In the genomic region with DNA sequence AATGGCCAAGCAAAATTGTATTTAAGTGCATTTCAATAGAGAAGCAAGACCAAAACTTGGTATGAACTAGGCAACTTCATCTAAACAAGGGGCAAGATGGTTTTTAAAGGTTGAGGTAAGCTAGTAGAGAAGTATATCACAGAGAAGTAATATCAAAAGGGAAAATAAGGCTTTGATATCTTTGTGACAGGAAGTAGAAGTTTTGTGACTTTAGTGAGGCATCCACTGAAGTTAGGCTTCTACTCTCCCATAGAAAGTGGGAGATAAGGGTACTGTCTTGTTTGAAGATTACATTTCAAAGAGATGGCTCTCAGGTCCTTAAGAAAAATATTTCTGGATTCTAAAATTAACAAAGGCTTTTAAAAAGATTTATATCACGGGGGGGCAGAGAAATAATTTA, we compare ENCODE assay signal across 35 cellular contexts. TPM values are rescaled to one million over a fixed set of nuclear protein-coding genes. Genes with fewer than 3 reads are reported as not detected.
"Had no signal": no experiment of that assay in that cellular context is flagged by ENCODE, and none has a peak within 500 bp of the region (broad histone marks: within the 10 kb centered on the region; RNA-seq: fewer than 3 reads in every experiment).

No MANE protein-coding gene starts in this region.

- DNase-seq: activated CD4-positive, alpha-beta memory T cell treated with anti-CD3 and anti-CD28 coated beads, Interleukin-2, amount 10 ng/mL, durations not matched to agents 7 days and 5 days; activated CD4-positive, alpha-beta T cell treated with anti-CD3 and anti-CD28 coated beads for 4 hours; activated CD4-positive, alpha-beta T cell treated with anti-CD3 and anti-CD28 coated beads, Interleukin-2, amount 10 ng/mL, durations not matched to agents 7 days and 5 days; activated CD4-positive, alpha-beta T cell treated with anti-CD3 and anti-CD28 coated beads, Interleukin-2, amount 50 U/mL, for 4 hours; activated CD4-positive, CD25-positive, alpha-beta regulatory T cell; activated CD4-positive, CD25-positive, alpha-beta regulatory T cell treated with anti-CD3 and anti-CD28 coated beads, Interleukin-2, amount 50 U/mL, for 72 hours; activated CD8-positive, alpha-beta memory T cell treated with anti-CD3 and anti-CD28 coated beads, Interleukin-2, amount 50 U/mL, for 48 hours; activated effector memory CD4-positive, alpha-beta T cell treated with Interleukin-2 at 50 U/mL for 16 hours; activated naive CD4-positive, alpha-beta T cell treated with anti-CD3 and anti-CD28 coated beads for 36 hours; activated naive CD8-positive, alpha-beta T cell treated with anti-CD3 and anti-CD28 coated beads for 36 hours; activated naive CD8-positive, alpha-beta T cell treated with anti-CD3 and anti-CD28 coated beads, Interleukin-2, amount 50 U/mL, for 24 hours; activated T-cell treated with anti-CD3 and anti-CD28 coated beads for 4 hours; activated T-cell treated with anti-CD3 and anti-CD28 coated beads, Interleukin-2, amount 50 U/mL, for 24 hours; activated T-cell treated with anti-CD3 and anti-CD28 coated beads, Interleukin-2, amount 50 U/mL, for 72 hours; adrenal gland; amygdala; aorta; body of pancreas; caudate nucleus; cortex of kidney; dermis blood vessel endothelial cell; effector CD4-positive, alpha-beta T cell; effector memory CD8-positive, alpha-beta T cell; erythroblast; esophagus squamous epithelium; foreskin melanocyte; heart right ventricle; T-helper 2 cell had no signal

- H3K4me1 Mint-ChIP-seq: activated CD4-positive, alpha-beta memory T cell treated with anti-CD3 and anti-CD28 coated beads, Interleukin-2, amount 10 ng/mL, durations not matched to agents 7 days and 5 days; activated naive CD4-positive, alpha-beta T cell treated with anti-CD3 and anti-CD28 coated beads, Interleukin-2, amount 50 U/mL, for 24 hours; activated naive CD8-positive, alpha-beta T cell treated with anti-CD3 and anti-CD28 coated beads for 36 hours had no signal

- H3K9me3 Mint-ChIP-seq: activated CD4-positive, alpha-beta memory T cell treated with anti-CD3 and anti-CD28 coated beads, Interleukin-2, amount 10 ng/mL, durations not matched to agents 7 days and 5 days; activated CD4-positive, alpha-beta T cell treated with anti-CD3 and anti-CD28 coated beads, Interleukin-2, amount 10 ng/mL, durations not matched to agents 7 days and 5 days; activated naive CD4-positive, alpha-beta T cell treated with anti-CD3 and anti-CD28 coated beads for 36 hours; activated naive CD4-positive, alpha-beta T cell treated with anti-CD3 and anti-CD28 coated beads, Interleukin-2, amount 50 U/mL, for 24 hours; activated naive CD8-positive, alpha-beta T cell treated with anti-CD3 and anti-CD28 coated beads for 36 hours; activated naive CD8-positive, alpha-beta T cell treated with anti-CD3 and anti-CD28 coated beads, Interleukin-2, amount 50 U/mL, for 24 hours; effector memory CD8-positive, alpha-beta T cell had no signal

- H3K27ac Mint-ChIP-seq: activated CD4-positive, alpha-beta memory T cell treated with anti-CD3 and anti-CD28 coated beads, Interleukin-2, amount 10 ng/mL, durations not matched to agents 7 days and 5 days; activated CD4-positive, alpha-beta T cell treated with anti-CD3 and anti-CD28 coated beads, Interleukin-2, amount 10 ng/mL, durations not matched to agents 7 days and 5 days; activated naive CD4-positive, alpha-beta T cell treated with anti-CD3 and anti-CD28 coated beads for 36 hours; activated naive CD4-positive, alpha-beta T cell treated with anti-CD3 and anti-CD28 coated beads, Interleukin-2, amount 50 U/mL, for 24 hours; activated naive CD8-positive, alpha-beta T cell treated with anti-CD3 and anti-CD28 coated beads for 36 hours; activated naive CD8-positive, alpha-beta T cell treated with anti-CD3 and anti-CD28 coated beads, Interleukin-2, amount 50 U/mL, for 24 hours; activated T-cell treated with anti-CD3 and anti-CD28 coated beads, Interleukin-2, amount 50 U/mL, for 24 hours; activated T-cell treated with anti-CD3 and anti-CD28 coated beads, Interleukin-2, amount 50 U/mL, for 72 hours; effector memory CD8-positive, alpha-beta T cell had no signal

- H3K36me3 Mint-ChIP-seq: activated naive CD4-positive, alpha-beta T cell treated with anti-CD3 and anti-CD28 coated beads, Interleukin-2, amount 50 U/mL, for 24 hours; activated naive CD8-positive, alpha-beta T cell treated with anti-CD3 and anti-CD28 coated beads for 36 hours had no signal

- H3K4me1 ChIP-seq: adrenal gland, body of pancreas, esophagus squamous epithelium, gastroesophageal sphincter, heart right ventricle had no signal

- ATAC-seq: activated naive CD8-positive, alpha-beta T cell treated with anti-CD3 and anti-CD28 coated beads, Interleukin-2, amount 50 U/mL, for 24 hours; activated T-cell treated with anti-CD3 and anti-CD28 coated beads, Interleukin-2, amount 50 U/mL, for 72 hours; body of pancreas; effector memory CD8-positive, alpha-beta T cell; gastroesophageal sphincter; heart right ventricle had no signal

- H3K27me3 Mint-ChIP-seq: activated CD4-positive, alpha-beta T cell treated with anti-CD3 and anti-CD28 coated beads, Interleukin-2, amount 10 ng/mL, durations not matched to agents 7 days and 5 days had no signal

- H3K4me3 ChIP-seq: adrenal gland, body of pancreas, esophagus squamous epithelium, gastroesophageal sphincter, heart right ventricle had no signal

- H3K27ac ChIP-seq: adrenal gland, body of pancreas, esophagus squamous epithelium, gastroesophageal sphincter, heart right ventricle had no signal

- H3K27me3 ChIP-seq: body of pancreas, esophagus squamous epithelium, gastroesophageal sphincter, heart right ventricle had no signal

- H3K4me3 Mint-ChIP-seq: activated CD4-positive, alpha-beta memory T cell treated with anti-CD3 and anti-CD28 coated beads, Interleukin-2, amount 10 ng/mL, durations not matched to agents 7 days and 5 days; activated CD4-positive, alpha-beta T cell treated with anti-CD3 and anti-CD28 coated beads, Interleukin-2, amount 10 ng/mL, durations not matched to agents 7 days and 5 days; activated naive CD4-positive, alpha-beta T cell treated with anti-CD3 and anti-CD28 coated beads for 36 hours; activated naive CD4-positive, alpha-beta T cell treated with anti-CD3 and anti-CD28 coated beads, Interleukin-2, amount 50 U/mL, for 24 hours; activated naive CD8-positive, alpha-beta T cell treated with anti-CD3 and anti-CD28 coated beads for 36 hours; activated naive CD8-positive, alpha-beta T cell treated with anti-CD3 and anti-CD28 coated beads, Interleukin-2, amount 50 U/mL, for 24 hours; activated T-cell treated with anti-CD3 and anti-CD28 coated beads, Interleukin-2, amount 50 U/mL, for 24 hours; activated T-cell treated with anti-CD3 and anti-CD28 coated beads, Interleukin-2, amount 50 U/mL, for 72 hours; effector memory CD8-positive, alpha-beta T cell had no signal

RNA-seq across cellular contexts. Expression of gene OR10T2, which starts 8.9 kb away (rescaled TPM):
- total RNA-seq: activated CD4-positive, alpha-beta memory T cell treated with anti-CD3 and anti-CD28 coated beads, Interleukin-2, amount 10 ng/mL, durations not matched to agents 7 days and 5 days; activated CD4-positive, alpha-beta T cell treated with anti-CD3 and anti-CD28 coated beads, Interleukin-2, amount 10 ng/mL, durations not matched to agents 7 days and 5 days; activated naive CD4-positive, alpha-beta T cell treated with anti-CD3 and anti-CD28 coated beads for 36 hours; activated naive CD8-positive, alpha-beta T cell treated with anti-CD3 and anti-CD28 coated beads for 36 hours; activated T-cell treated with anti-CD3 and anti-CD28 coated beads, Interleukin-2, amount 50 U/mL, for 72 hours; adrenal gland; aorta; body of pancreas; chondrocyte; dermis blood vessel endothelial cell; esophagus squamous epithelium; fibroblast of lung; fibroblast of villous mesenchyme; gastroesophageal sphincter; glomerular endothelial cell; heart right ventricle; T-helper 1 cell treated with Interleukin-12 subunit alpha and Interleukin-12 subunit beta and Interleukin-4 antibody, amounts not matched to agents 30 ng/mL and 1 ng/mL, for 36 hours had no signal
- polyA plus RNA-seq: adrenal gland, aorta, fibroblast of lung, heart right ventricle had no signal

RNA-seq across cellular contexts. Expression of gene OR10K2, which starts 35.7 kb away (rescaled TPM):
- total RNA-seq: activated CD4-positive, alpha-beta memory T cell treated with anti-CD3 and anti-CD28 coated beads, Interleukin-2, amount 10 ng/mL, durations not matched to agents 7 days and 5 days; activated CD4-positive, alpha-beta T cell treated with anti-CD3 and anti-CD28 coated beads, Interleukin-2, amount 10 ng/mL, durations not matched to agents 7 days and 5 days; activated naive CD4-positive, alpha-beta T cell treated with anti-CD3 and anti-CD28 coated beads for 36 hours; activated naive CD8-positive, alpha-beta T cell treated with anti-CD3 and anti-CD28 coated beads for 36 hours; activated T-cell treated with anti-CD3 and anti-CD28 coated beads, Interleukin-2, amount 50 U/mL, for 72 hours; adrenal gland; aorta; body of pancreas; chondrocyte; dermis blood vessel endothelial cell; esophagus squamous epithelium; fibroblast of lung; fibroblast of villous mesenchyme; gastroesophageal sphincter; glomerular endothelial cell; heart right ventricle; T-helper 1 cell treated with Interleukin-12 subunit alpha and Interleukin-12 subunit beta and Interleukin-4 antibody, amounts not matched to agents 30 ng/mL and 1 ng/mL, for 36 hours had no signal
- polyA plus RNA-seq: adrenal gland, aorta, fibroblast of lung, heart right ventricle had no signal

RNA-seq across cellular contexts. Expression of gene CD1E, which starts 36.6 kb away (rescaled TPM):
- total RNA-seq: activated CD4-positive, alpha-beta memory T cell treated with anti-CD3 and anti-CD28 coated beads, Interleukin-2, amount 10 ng/mL, durations not matched to agents 7 days and 5 days; activated CD4-positive, alpha-beta T cell treated with anti-CD3 and anti-CD28 coated beads, Interleukin-2, amount 10 ng/mL, durations not matched to agents 7 days and 5 days; activated naive CD4-positive, alpha-beta T cell treated with anti-CD3 and anti-CD28 coated beads for 36 hours; activated naive CD8-positive, alpha-beta T cell treated with anti-CD3 and anti-CD28 coated beads for 36 hours; activated T-cell treated with anti-CD3 and anti-CD28 coated beads, Interleukin-2, amount 50 U/mL, for 72 hours; aorta; chondrocyte; dermis blood vessel endothelial cell; fibroblast of lung; fibroblast of villous mesenchyme; glomerular endothelial cell; T-helper 1 cell treated with Interleukin-12 subunit alpha and Interleukin-12 subunit beta and Interleukin-4 antibody, amounts not matched to agents 30 ng/mL and 1 ng/mL, for 36 hours had no signal
- polyA plus RNA-seq: adrenal gland, aorta, fibroblast of lung had no signal

RNA-seq across cellular contexts. Expression of gene CD1B, which starts 59.0 kb away (rescaled TPM):
- total RNA-seq: activated CD4-positive, alpha-beta memory T cell treated with anti-CD3 and anti-CD28 coated beads, Interleukin-2, amount 10 ng/mL, durations not matched to agents 7 days and 5 days; activated CD4-positive, alpha-beta T cell treated with anti-CD3 and anti-CD28 coated beads, Interleukin-2, amount 10 ng/mL, durations not matched to agents 7 days and 5 days; activated naive CD4-positive, alpha-beta T cell treated with anti-CD3 and anti-CD28 coated beads for 36 hours; activated naive CD8-positive, alpha-beta T cell treated with anti-CD3 and anti-CD28 coated beads for 36 hours; activated T-cell treated with anti-CD3 and anti-CD28 coated beads, Interleukin-2, amount 50 U/mL, for 72 hours; adrenal gland; aorta; chondrocyte; dermis blood vessel endothelial cell; esophagus squamous epithelium; fibroblast of lung; fibroblast of villous mesenchyme; gastroesophageal sphincter; glomerular endothelial cell; T-helper 1 cell treated with Interleukin-12 subunit alpha and Interleukin-12 subunit beta and Interleukin-4 antibody, amounts not matched to agents 30 ng/mL and 1 ng/mL, for 36 hours had no signal
- polyA plus RNA-seq: adrenal gland, aorta, fibroblast of lung had no signal
